In the genomic region with DNA sequence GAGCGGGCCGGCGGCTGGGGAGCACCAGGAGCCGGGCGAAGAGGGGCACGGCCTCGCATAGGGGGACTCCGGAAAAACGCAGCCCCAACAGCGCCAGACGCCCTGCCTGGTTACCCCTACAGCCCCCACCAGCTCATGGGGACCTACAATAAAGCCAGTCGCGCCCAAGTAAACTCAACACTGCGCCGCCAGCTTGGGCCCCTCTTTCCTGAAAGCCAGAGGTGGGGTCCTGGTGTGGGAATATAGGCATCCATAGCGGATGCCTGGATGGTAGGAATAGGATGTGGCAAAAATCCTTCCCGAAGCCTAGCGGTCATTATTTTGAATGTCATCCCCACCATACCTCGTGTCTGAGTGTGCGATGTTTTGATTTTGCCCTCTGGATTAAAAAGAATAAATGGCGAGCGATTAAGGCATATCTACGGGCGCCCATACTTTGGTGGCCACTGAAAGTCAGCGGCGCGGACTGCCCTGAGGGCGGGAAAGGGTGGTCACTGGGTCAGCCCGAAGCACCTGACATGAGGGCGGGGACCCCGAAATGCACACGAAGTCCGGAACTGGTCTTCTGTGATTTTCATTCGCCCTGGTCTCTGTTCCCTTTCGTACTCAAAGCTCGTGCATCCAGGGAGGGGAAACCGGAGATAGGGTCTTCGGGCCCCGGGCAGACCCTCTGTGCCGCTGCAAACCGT, we compare ENCODE assay signal across 8 cellular contexts. TPM values are rescaled to one million over a fixed set of nuclear protein-coding genes. Genes with fewer than 3 reads are reported as not detected.
DNase-seq lines count a peak whose midpoint lies in the region; ATAC-seq and TF ChIP-seq lines count a peak whose summit lies in the region.

Gene NHLRC3 (plus strand): TSS at position 577 of the 689 bp plus-strand sequence. CDS start 184 bp downstream, outside the sequence.
Gene PROSER1 (minus strand): TSS at position 210 of the 689 bp plus-strand sequence. CDS start 847 bp downstream, outside the sequence.

- peaks cover 24% of the 10 kb centered on the region for H3K36me3 Mint-ChIP-seq in activated CD4-positive, alpha-beta T cell treated with anti-CD3 and anti-CD28 coated beads, Interleukin-2, amount 10 ng/mL, durations not matched to agents 24 days and 14 days (ENCODE audit: low read depth)

- DNase-seq in AG10803 (ENCODE audit: low read depth) = peak; percentile 95
- peak; percentile 96 to 98 for DNase-seq in NCI-H526 (lab: John Stamatoyannopoulos, UW)
- DNase-seq in activated CD4-positive, alpha-beta T cell treated with anti-CD3 and anti-CD28 coated beads, Interleukin-2, amount 10 ng/mL, durations not matched to agents 24 days and 14 days = peak; percentile 94
- peak; percentile 95 for DNase-seq in coronary artery (ENCODE audit: low spot score)
- peak; percentile 91 to 95 for DNase-seq in left colon
- DNase-seq in stimulated activated CD4-positive, alpha-beta T cell treated with anti-CD3 and anti-CD28 coated beads, Interleukin-1b, Interleukin-23, amount 100 ng/mL, for 48 hours = peak; percentile 82

- peaks cover 48% of the 10 kb centered on the region for H3K4me1 Mint-ChIP-seq in activated CD4-positive, alpha-beta T cell treated with anti-CD3 and anti-CD28 coated beads, Interleukin-2, amount 10 ng/mL, durations not matched to agents 24 days and 14 days

- ATAC-seq in GM19043 (IDR thresholded peaks at IDR 0.05; ENCODE audit: low read depth, unreplicated experiment) (peak; percentile 65), HG03432 (IDR thresholded peaks at IDR 0.05; ENCODE audit: unreplicated experiment) (peak; percentile 78), left colon (peak; percentile 86)

- no peak for TF ChIP-seq CTCF in AG10803 (conservative IDR thresholded peaks at IDR 0.05; ENCODE audit: low read length)
- no peak for TF ChIP-seq CTCF in coronary artery (IDR thresholded peaks at IDR 0.05)

- H3K4me3 Mint-ChIP-seq in activated CD4-positive, alpha-beta T cell treated with anti-CD3 and anti-CD28 coated beads, Interleukin-2, amount 10 ng/mL, durations not matched to agents 24 days and 14 days = peak within 1 kb of the TSS; percentile 91

- peak within 1 kb of the TSS; percentile 78 to 81 for H3K27ac ChIP-seq in coronary artery

- peak within 1 kb of the TSS; percentile 91 for H3K4me3 ChIP-seq in AG10803 (ENCODE audit: low read length)
- H3K4me3 ChIP-seq in coronary artery = peak within 1 kb of the TSS; percentile 89

- peak within 1 kb of the TSS; percentile 95 for H3K27ac Mint-ChIP-seq in activated CD4-positive, alpha-beta T cell treated with anti-CD3 and anti-CD28 coated beads, Interleukin-2, amount 10 ng/mL, durations not matched to agents 24 days and 14 days

- no peaks in the 10 kb centered on the region for H3K9me3 Mint-ChIP-seq in activated CD4-positive, alpha-beta T cell treated with anti-CD3 and anti-CD28 coated beads, Interleukin-2, amount 10 ng/mL, durations not matched to agents 24 days and 14 days

- intact Hi-C loops in activated CD4-positive, alpha-beta T cell treated with anti-CD3 and anti-CD28 coated beads, Interleukin-2, amount 10 ng/mL, durations not matched to agents 24 days and 14 days (cut with micrococcal nuclease) = loop anchor here (1.0 to 5.0 kb wide), 7 partner anchors 17 to 1739 kb away; partner anchors contain the start of genes COG6 and LHFPL6
- intact Hi-C loops in left colon (cut with DNase I, micrococcal nuclease) = no loop called here

- H3K27me3 Mint-ChIP-seq in activated CD4-positive, alpha-beta T cell treated with anti-CD3 and anti-CD28 coated beads, Interleukin-2, amount 10 ng/mL, durations not matched to agents 24 days and 14 days = no peaks in the 10 kb centered on the region

RNA-seq across cellular contexts. Expression of gene NHLRC3, which starts in this region (rescaled TPM):
- 18.4 and 18.8 TPM in 2 replicates for total RNA-seq in activated CD4-positive, alpha-beta T cell treated with anti-CD3 and anti-CD28 coated beads, Interleukin-2, amount 10 ng/mL, durations not matched to agents 24 days and 14 days
- 10 to 100 TPM; 26.6 to 40.8 TPM for total RNA-seq in left colon

RNA-seq across cellular contexts. Expression of gene PROSER1, which starts in this region (rescaled TPM):
- 86.6 and 89.8 TPM in 2 replicates for total RNA-seq in activated CD4-positive, alpha-beta T cell treated with anti-CD3 and anti-CD28 coated beads, Interleukin-2, amount 10 ng/mL, durations not matched to agents 24 days and 14 days
- total RNA-seq in left colon = 10 to 100 TPM; 35.3 to 64.8 TPM

Comparison
In these comparisons a context has a peak if more than half of its experiments do, and no peak if none do; other contexts are left out.
1. Peak in every context shown above with its lines: DNase-seq, ATAC-seq, H3K4me3 ChIP-seq and H3K27ac ChIP-seq.